1 cellular context compared by ENCODE assay signal in genomic region chr16:71712501-71712900, GRCh38.
TF ChIP-seq lines count a peak whose summit lies in the region.

No MANE protein-coding gene starts in this region.

TF ChIP-seq in H1, 55 proteins besides CTCF, POLR2A, EP300 and RAD21:
- TF ChIP-seq KDM1A (IDR thresholded peaks at IDR 0.05; ENCODE audit: borderline replicate concordance, low read length) (no peak), RXRA (IDR thresholded peaks at IDR 0.05; ENCODE audit: insufficient read depth, low read depth, low read length) (no peak), MAFK (IDR thresholded peaks at IDR 0.05; ENCODE audit: low read depth, low read length) (no peak), SUZ12 (IDR thresholded peaks at IDR 0.05; ENCODE audit: low read length) (no peak), TCF12 (IDR thresholded peaks at IDR 0.05; ENCODE audit: low read depth, low read length) (no peak), SIN3A (conservative IDR thresholded peaks at IDR 0.05 in 1 of 2, IDR thresholded peaks at IDR 0.05 in 1 of 2; ENCODE audit: low read depth in 1 of 2, low read length in 2 of 2) (no peak), USF2 (IDR thresholded peaks at IDR 0.05; ENCODE audit: low read length) (no peak), EZH2 (IDR thresholded peaks at IDR 0.05; ENCODE audit: low read depth, low read length, severe bottlenecking) (no peak), SP1 (IDR thresholded peaks at IDR 0.05; ENCODE audit: low read depth, low read length) (no peak), NANOG (IDR thresholded peaks at IDR 0.05; ENCODE audit: insufficient read depth, low read depth, low read length, poor library complexity, severe bottlenecking) (no peak), SIRT6 (IDR thresholded peaks at IDR 0.05; ENCODE audit: low read length) (no peak), HDAC2 (IDR thresholded peaks at IDR 0.05; ENCODE audit: borderline replicate concordance in 1 of 2, low read depth in 2 of 2, low read length in 2 of 2) (no peak), CHD2 (IDR thresholded peaks at IDR 0.05; ENCODE audit: low read length) (no peak), TEAD4 (IDR thresholded peaks at IDR 0.05; ENCODE audit: low read depth, low read length) (no peak), RFX5 (IDR thresholded peaks at IDR 0.05; ENCODE audit: borderline replicate concordance, low read depth, low read length) (no peak), ATF2 (IDR thresholded peaks at IDR 0.05; ENCODE audit: low read length) (no peak), GTF2F1 (IDR thresholded peaks at IDR 0.05; ENCODE audit: borderline replicate concordance, low read depth, low read length) (no peak), GABPA (IDR thresholded peaks at IDR 0.05; ENCODE audit: borderline replicate concordance, insufficient read depth, low read length) (no peak), SP2 (IDR thresholded peaks at IDR 0.05; ENCODE audit: low read length) (no peak), ATF3 (IDR thresholded peaks at IDR 0.05; ENCODE audit: insufficient read depth, low read depth, low read length) (no peak)
TF ChIP-seq in H1: peak in this region for 0.
